In the genomic region with DNA sequence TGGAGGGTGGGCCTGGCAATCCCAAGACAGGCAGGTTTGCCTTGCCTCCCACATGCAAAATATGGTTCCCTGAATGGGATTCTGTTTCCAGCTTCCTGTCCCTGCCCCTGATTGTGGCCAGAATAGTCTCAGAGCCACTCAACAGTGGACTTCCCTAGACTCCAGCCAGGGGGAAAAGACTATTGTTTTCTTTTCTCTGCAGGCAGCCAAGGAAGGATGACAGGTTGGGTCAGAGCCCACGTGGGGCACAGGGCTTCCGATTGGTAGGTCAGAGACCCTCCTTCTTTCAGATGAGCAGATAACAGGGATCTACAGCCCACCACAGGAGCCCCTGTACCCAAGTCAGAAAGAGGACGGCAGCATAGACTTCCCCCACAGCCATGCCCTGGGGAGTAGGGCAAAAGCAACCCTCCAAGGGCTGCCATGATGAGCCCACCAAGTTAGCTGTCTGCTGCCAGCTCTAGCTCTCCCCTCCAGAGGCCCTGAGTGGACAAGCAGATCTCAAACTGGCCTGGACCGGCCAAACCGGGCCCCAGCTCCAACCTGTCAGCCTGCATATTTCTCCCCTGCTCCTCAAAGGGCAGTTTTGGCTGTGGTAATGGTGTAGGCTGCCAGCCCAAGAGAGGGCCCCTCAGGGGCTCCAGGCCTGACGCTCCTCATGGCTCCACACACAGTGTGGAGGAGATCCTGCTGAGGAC, we compare ENCODE assay signal across 11 cellular contexts. TPM values are rescaled to one million over a fixed set of nuclear protein-coding genes. Genes with fewer than 3 reads are reported as not detected.
DNase-seq lines count a peak whose midpoint lies in the region; ATAC-seq, FAIRE-seq and TF ChIP-seq lines count a peak whose summit lies in the region.
"Had no signal": no experiment of that assay in that cellular context is flagged by ENCODE, and none has a peak within 500 bp of the region (broad histone marks: within the 10 kb centered on the region; RNA-seq: fewer than 3 reads in every experiment).

No MANE protein-coding gene starts in this region.

- H3K9me3 ChIP-seq in cardiac muscle cell (ENCODE audit: low read depth): no peaks in the 10 kb centered on the region
- H3K9me3 ChIP-seq in right atrium auricular region: no peaks in the 10 kb centered on the region
- H3K9me3 ChIP-seq in K562 (replicated peaks; ENCODE audit: control insufficient read depth, insufficient read depth, low read depth, low read length): no peaks in the 10 kb centered on the region
- H3K9me3 ChIP-seq in mesodermal cell (ENCODE audit: control insufficient read depth, low read length): no peaks in the 10 kb centered on the region

- H2AFZ ChIP-seq in K562 (ENCODE audit: low read depth, low read length): peak overlapping the region; percentile 74

- no peaks in the 10 kb centered on the region for H3K79me2 ChIP-seq in K562 (ENCODE audit: control insufficient read depth, insufficient read depth, low read length)

- no peaks in the 10 kb centered on the region for H4K20me1 ChIP-seq in K562 (replicated peaks; ENCODE audit: control insufficient read depth, insufficient read depth, low read length)

- H3K4me1 ChIP-seq in cardiac muscle cell (ENCODE audit: low read depth) (peaks cover 5% of the 10 kb centered on the region), right atrium auricular region (peaks cover 0 to 62% of the 10 kb centered on the region in 2 donors), K562 (replicated peaks in 1 of 2; ENCODE audit: control insufficient read depth in 2 of 2, insufficient read depth in 2 of 2, low read length in 2 of 2) (peaks cover 27 to 52% of the 10 kb centered on the region in 2 experiments), mesodermal cell (ENCODE audit: control insufficient read depth, insufficient read depth, low read length, poor library complexity, severe bottlenecking) (peaks cover 23% of the 10 kb centered on the region), urinary bladder (ENCODE audit: insufficient read depth) (no peaks in the 10 kb centered on the region)

- no peak for FAIRE-seq in K562 (lab: Jason Lieb, UNC)
- no peak for FAIRE-seq in RCC 7860 (lab: Jason Lieb, UNC)
- FAIRE-seq: keratinocyte, small intestine had no signal

- peak overlapping the region in 1 of 2 experiments; percentile 84; a peak in 3 of 4 replicates for H3K9ac ChIP-seq in K562 (ENCODE audit: insufficient read depth in 1 of 2, low read depth in 2 of 2, low read length in 2 of 2)

- ATAC-seq in K562 (no peak), GM21786 (IDR thresholded peaks at IDR 0.05; ENCODE audit: unreplicated experiment) (no peak)

- intact Hi-C loops in K562 (cut with micrococcal nuclease): no loop called here

- H3K27me3 ChIP-seq in cardiac muscle cell (no peaks in the 10 kb centered on the region), right atrium auricular region (no peaks in the 10 kb centered on the region), K562 (ENCODE audit: control insufficient read depth in 2 of 2, insufficient read depth in 2 of 2, low read length in 2 of 2) (no peaks in the 10 kb centered on the region)

- 44% methylated on average over 5 of the region's 6 CpGs for WGBS in K562 (ENCODE audit: insufficient coverage, low coverage, missing lambda C conversion rate)
- WGBS in mesodermal cell (ENCODE audit: insufficient coverage in 2 of 2), 2 experiments: 62 to 74% methylated on average over 3 to 4 of the region's 6 CpGs
- 56% methylated on average over 6 of the region's 6 CpGs for WGBS in urinary bladder

- no peak for TF ChIP-seq EP300 in K562 (IDR thresholded peaks at IDR 0.05; ENCODE audit: low read length)

- no peaks in the 10 kb centered on the region for H3K9me1 ChIP-seq in K562 (ENCODE audit: control insufficient read depth, insufficient read depth, low read length)

- in situ Hi-C loops in K562 (cut with MboI): no loop called here

- peak overlapping the region; percentile 59 for H3K4me2 ChIP-seq in K562 (ENCODE audit: insufficient read depth, low read length)

- peak overlapping the region; percentile 57 for H3K27ac ChIP-seq in cardiac muscle cell
- H3K27ac ChIP-seq in right atrium auricular region: peak overlapping the region in 1 of 2 donors; percentile 41
- H3K27ac ChIP-seq in K562 (ENCODE audit: extremely low read depth, low read depth, low read length): no peak overlapping the region
- peak overlapping the region; percentile 36 for H3K27ac ChIP-seq in mesodermal cell (ENCODE audit: low read depth, low read length, severe bottlenecking)
- peak overlapping the region; percentile 79 for H3K27ac ChIP-seq in urinary bladder (ENCODE audit: low read depth)

- H3K4me3 ChIP-seq in cardiac muscle cell (no peak overlapping the region), right atrium auricular region (no peak overlapping the region), K562 (no peak overlapping the region), mesodermal cell (ENCODE audit: extremely low read depth, insufficient read depth, low read length, poor library complexity, severe bottlenecking) (no peak overlapping the region), urinary bladder (ENCODE audit: low read depth, low read length) (no peak overlapping the region)

- no peak for TF ChIP-seq POLR2A in K562 (conservative IDR thresholded peaks at IDR 0.05)

- DNase-seq in cardiac muscle cell (ENCODE audit: low read depth in 1 of 2, low spot score in 1 of 2) (no peak), right atrium auricular region (ENCODE audit: low spot score) (no peak), K562 (ENCODE audit: extremely low read depth in 1 of 4, low spot score in 3 of 4) (no peak), NCI-H2081 (lab: John Stamatoyannopoulos, UW) (no peak), RCC 7860 (ENCODE audit: low spot score) (no peak)
- DNase-seq: NCI-H1092 had no signal

- no TSS peak for BruUV-seq in K562 (replicated peaks; lab: Mats Ljungman, UMichigan)

- no peak for TF ChIP-seq RAD21 in K562 (CRISPR knock-in tag; conservative IDR thresholded peaks at IDR 0.05 in 1 of 2, IDR thresholded peaks at IDR 0.05 in 1 of 2)

- TF ChIP-seq CTCF in cardiac muscle cell (IDR thresholded peaks at IDR 0.05; ENCODE audit: low read depth, low read length) (no peak), right atrium auricular region (IDR thresholded peaks at IDR 0.05) (peak in 1 of 2 donors; percentile 14), K562 (IDR thresholded peaks at IDR 0.05 in 2 of 3, conservative IDR thresholded peaks at IDR 0.05 in 1 of 3; ENCODE audit: insufficient read depth in 2 of 3, low read depth in 1 of 3, low read length in 3 of 3) (no peak)

- CTCF ChIA-PET in K562 (lab: Yijun Ruan, JAX; ENCODE audit: low intra/inter-chr PET ratio): interaction anchor here (0.8 kb wide), 1 partner anchor 119 kb away, joined by 3 read pairs; no protein-coding TSS in a partner anchor

- H3K36me3 ChIP-seq in cardiac muscle cell: peaks cover 13% of the 10 kb centered on the region
- H3K36me3 ChIP-seq in right atrium auricular region: peaks cover 19% of the 10 kb centered on the region
- peaks cover 11% of the 10 kb centered on the region for H3K36me3 ChIP-seq in K562 (ENCODE audit: control insufficient read depth, insufficient read depth, low read length)
- peaks cover 19% of the 10 kb centered on the region for H3K36me3 ChIP-seq in mesodermal cell (ENCODE audit: control insufficient read depth, insufficient read depth, low read length)
- no peaks in the 10 kb centered on the region for H3K36me3 ChIP-seq in urinary bladder (ENCODE audit: insufficient read depth)

- POLR2A ChIA-PET in K562 (lab: Yijun Ruan, JAX): no interaction called here

RNA-seq across cellular contexts. Expression of a gene that starts 6.3 kb away (rescaled TPM):
- total RNA-seq in cardiac muscle cell: 0.15 TPM in 1 of 2 replicates, not detected in the other
- polyA plus RNA-seq in cardiac muscle cell: 0.51 TPM in 1 of 2 replicates, not detected in the other
- total RNA-seq in right atrium auricular region: not detected
- not detected in 2 replicates for total RNA-seq in K562 (2011; cell fraction: chromatin; rRNA removed; ENCODE audit: low replicate concordance)
- 0.13 TPM in 1 of 2 replicates, not detected in the other for total RNA-seq in K562 (2011; cell fraction: nucleolus; rRNA removed)
- 0.15 TPM in 1 of 2 replicates, not detected in the other for total RNA-seq in K562 (2011; cell fraction: nucleoplasm; rRNA removed)
- not detected in 2 replicates for total RNA-seq in K562 (2014; rRNA removed)
- not detected in 2 replicates for total RNA-seq in K562 (2014; rRNA removed; fragmentation: Illumina TruSeq; extraction: Trizol)
- not detected in 2 replicates for total RNA-seq in K562 (2015; rRNA removed; fragmentation: Illumina TruSeq; extraction: Trizol)
- not detected in 2 replicates for total RNA-seq in K562 (2021)
- not detected in 2 replicates for polyA plus RNA-seq in K562 (2011; rRNA removed)
- polyA plus RNA-seq in K562 (2011; cell fraction: cytosol; rRNA removed): not detected in 2 replicates
- polyA plus RNA-seq in K562 (2011; cell fraction: nucleus; rRNA removed): 0.10 TPM in 1 of 2 replicates, not detected in the other
- 0.01 and 0.21 TPM in 2 replicates for polyA plus RNA-seq in K562 (2012)
- not detected in 2 replicates for polyA plus RNA-seq in K562 (2014; fragmentation: Illumina TruSeq; extraction: Trizol)
- polyA plus RNA-seq in K562 (2014; fragmentation: Nextera tagmentation; extraction: Ambion mirVana): not detected
- not detected in 2 replicates for polyA plus RNA-seq in K562 (2014; rRNA removed)
- polyA minus RNA-seq in K562 (2011; rRNA and poly(A)+ RNA removed): not detected in 2 replicates
- polyA minus RNA-seq in K562 (2011; cell fraction: cytosol; rRNA and poly(A)+ RNA removed): not detected in 2 replicates
- polyA minus RNA-seq in K562 (2011; cell fraction: nucleus; rRNA and poly(A)+ RNA removed): not detected in 2 replicates
- 0.15 TPM for polyA plus RNA-seq in mesodermal cell (2013, experiment 1 of 2)
- not detected for polyA plus RNA-seq in mesodermal cell (2013, experiment 2 of 2)
- total RNA-seq in urinary bladder: 0.11 TPM
- 0.33 TPM for polyA plus RNA-seq in urinary bladder
- polyA plus RNA-seq: keratinocyte had no signal

RNA-seq across cellular contexts. Expression of a gene that starts 19.9 kb away (rescaled TPM):
- total RNA-seq in cardiac muscle cell: 53.0 and 70.5 TPM in 2 replicates
- polyA plus RNA-seq in cardiac muscle cell: 42.3 and 43.6 TPM in 2 replicates
- total RNA-seq in right atrium auricular region: 10 to 100 TPM; 54.4 to 58.6 TPM
- 4.4 and 12.4 TPM in 2 replicates for total RNA-seq in K562 (2011; cell fraction: chromatin; rRNA removed; ENCODE audit: low replicate concordance)
- 15.1 and 18.7 TPM in 2 replicates for total RNA-seq in K562 (2011; cell fraction: nucleolus; rRNA removed)
- total RNA-seq in K562 (2011; cell fraction: nucleoplasm; rRNA removed): 6.9 and 10.0 TPM in 2 replicates
- 49.1 and 56.9 TPM in 2 replicates for total RNA-seq in K562 (2014; rRNA removed)
- total RNA-seq in K562 (2014; rRNA removed; fragmentation: Illumina TruSeq; extraction: Trizol): 9.6 and 11.4 TPM in 2 replicates
- total RNA-seq in K562 (2015; rRNA removed; fragmentation: Illumina TruSeq; extraction: Trizol): 26.8 and 27.0 TPM in 2 replicates
- total RNA-seq in K562 (2021): 49.1 and 53.6 TPM in 2 replicates
- 35.7 and 47.1 TPM in 2 replicates for polyA plus RNA-seq in K562 (2011; rRNA removed)
- 68.9 and 112 TPM in 2 replicates for polyA plus RNA-seq in K562 (2011; cell fraction: cytosol; rRNA removed)
- polyA plus RNA-seq in K562 (2011; cell fraction: nucleus; rRNA removed): 30.0 and 32.4 TPM in 2 replicates
- polyA plus RNA-seq in K562 (2012): 38.0 and 90.9 TPM in 2 replicates
- polyA plus RNA-seq in K562 (2014; fragmentation: Illumina TruSeq; extraction: Trizol): 29.7 and 43.9 TPM in 2 replicates
- 1 to 10 TPM in 1 of 2 experiments, under 1 TPM in 1; 0.11 to 1.7 TPM for polyA plus RNA-seq in K562 (2014; fragmentation: Nextera tagmentation; extraction: Ambion mirVana)
- 59.4 and 61.9 TPM in 2 replicates for polyA plus RNA-seq in K562 (2014; rRNA removed)
- 21.1 and 22.8 TPM in 2 replicates for polyA minus RNA-seq in K562 (2011; rRNA and poly(A)+ RNA removed)
- polyA minus RNA-seq in K562 (2011; cell fraction: cytosol; rRNA and poly(A)+ RNA removed): 37.2 and 37.3 TPM in 2 replicates
- 6.6 and 9.1 TPM in 2 replicates for polyA minus RNA-seq in K562 (2011; cell fraction: nucleus; rRNA and poly(A)+ RNA removed)
- polyA plus RNA-seq in mesodermal cell (2013, experiment 1 of 2): 75.3 TPM
- 61.3 TPM for polyA plus RNA-seq in mesodermal cell (2013, experiment 2 of 2)
- total RNA-seq in urinary bladder: 36.7 TPM
- 75.3 TPM for polyA plus RNA-seq in urinary bladder

RNA-seq across cellular contexts. Expression of a gene that starts 21.1 kb away (rescaled TPM):
- total RNA-seq in cardiac muscle cell: 68.7 and 80.2 TPM in 2 replicates
- 76.5 and 88.7 TPM in 2 replicates for polyA plus RNA-seq in cardiac muscle cell
- total RNA-seq in right atrium auricular region: 100 to 1,000 TPM in 1 of 2 donors, 10 to 100 TPM in 1; 69.7 to 103 TPM
- 14.5 and 27.2 TPM in 2 replicates for total RNA-seq in K562 (2011; cell fraction: chromatin; rRNA removed; ENCODE audit: low replicate concordance)
- total RNA-seq in K562 (2011; cell fraction: nucleolus; rRNA removed): 14.3 and 26.5 TPM in 2 replicates
- 13.9 and 14.0 TPM in 2 replicates for total RNA-seq in K562 (2011; cell fraction: nucleoplasm; rRNA removed)
- 21.8 and 27.3 TPM in 2 replicates for total RNA-seq in K562 (2014; rRNA removed)
- total RNA-seq in K562 (2014; rRNA removed; fragmentation: Illumina TruSeq; extraction: Trizol): 22.7 and 23.8 TPM in 2 replicates
- total RNA-seq in K562 (2015; rRNA removed; fragmentation: Illumina TruSeq; extraction: Trizol): 34.5 and 36.8 TPM in 2 replicates
- 24.3 and 27.6 TPM in 2 replicates for total RNA-seq in K562 (2021)
- polyA plus RNA-seq in K562 (2011; rRNA removed): 30.4 and 34.4 TPM in 2 replicates
- 35.6 and 59.5 TPM in 2 replicates for polyA plus RNA-seq in K562 (2011; cell fraction: cytosol; rRNA removed)
- polyA plus RNA-seq in K562 (2011; cell fraction: nucleus; rRNA removed): 26.6 and 46.7 TPM in 2 replicates
- 28.0 and 35.8 TPM in 2 replicates for polyA plus RNA-seq in K562 (2012)
- 39.2 and 41.6 TPM in 2 replicates for polyA plus RNA-seq in K562 (2014; fragmentation: Illumina TruSeq; extraction: Trizol)
- 10 to 100 TPM; 37.8 to 49.5 TPM for polyA plus RNA-seq in K562 (2014; fragmentation: Nextera tagmentation; extraction: Ambion mirVana)
- 21.4 and 24.4 TPM in 2 replicates for polyA plus RNA-seq in K562 (2014; rRNA removed)
- 21.4 and 27.1 TPM in 2 replicates for polyA minus RNA-seq in K562 (2011; rRNA and poly(A)+ RNA removed)
- 20.3 and 25.5 TPM in 2 replicates for polyA minus RNA-seq in K562 (2011; cell fraction: cytosol; rRNA and poly(A)+ RNA removed)
- polyA minus RNA-seq in K562 (2011; cell fraction: nucleus; rRNA and poly(A)+ RNA removed): 9.0 and 9.6 TPM in 2 replicates
- 62.2 TPM for polyA plus RNA-seq in mesodermal cell (2013, experiment 1 of 2)
- polyA plus RNA-seq in mesodermal cell (2013, experiment 2 of 2): 53.6 TPM
- total RNA-seq in urinary bladder: 24.1 TPM
- 56.7 TPM for polyA plus RNA-seq in urinary bladder

RNA-seq across cellular contexts. Expression of a gene that starts 26.5 kb away (rescaled TPM):
- total RNA-seq in cardiac muscle cell: 4.8 and 13.1 TPM in 2 replicates
- 10.7 and 16.1 TPM in 2 replicates for polyA plus RNA-seq in cardiac muscle cell
- 1 to 10 TPM; 5.7 to 8.1 TPM for total RNA-seq in right atrium auricular region
- total RNA-seq in K562 (2011; cell fraction: chromatin; rRNA removed; ENCODE audit: low replicate concordance): 11.6 and 26.7 TPM in 2 replicates
- 12.4 and 21.7 TPM in 2 replicates for total RNA-seq in K562 (2011; cell fraction: nucleolus; rRNA removed)
- total RNA-seq in K562 (2011; cell fraction: nucleoplasm; rRNA removed): 15.0 and 16.4 TPM in 2 replicates
- 4.4 and 4.5 TPM in 2 replicates for total RNA-seq in K562 (2014; rRNA removed)
- 3.3 TPM in 2 replicates for total RNA-seq in K562 (2014; rRNA removed; fragmentation: Illumina TruSeq; extraction: Trizol)
- total RNA-seq in K562 (2015; rRNA removed; fragmentation: Illumina TruSeq; extraction: Trizol): 2.0 and 2.8 TPM in 2 replicates
- total RNA-seq in K562 (2021): 5.0 and 7.0 TPM in 2 replicates
- polyA plus RNA-seq in K562 (2011; rRNA removed): 9.2 and 9.9 TPM in 2 replicates
- 9.0 and 11.2 TPM in 2 replicates for polyA plus RNA-seq in K562 (2011; cell fraction: cytosol; rRNA removed)
- polyA plus RNA-seq in K562 (2011; cell fraction: nucleus; rRNA removed): 37.5 and 44.1 TPM in 2 replicates
- polyA plus RNA-seq in K562 (2012): 5.9 and 21.1 TPM in 2 replicates
- polyA plus RNA-seq in K562 (2014; fragmentation: Illumina TruSeq; extraction: Trizol): 6.5 and 6.6 TPM in 2 replicates
- polyA plus RNA-seq in K562 (2014; fragmentation: Nextera tagmentation; extraction: Ambion mirVana): 1 to 10 TPM; 1.4 to 1.5 TPM
- 4.6 and 6.9 TPM in 2 replicates for polyA plus RNA-seq in K562 (2014; rRNA removed)
- 4.8 and 5.7 TPM in 2 replicates for polyA minus RNA-seq in K562 (2011; rRNA and poly(A)+ RNA removed)
- 2.2 and 2.7 TPM in 2 replicates for polyA minus RNA-seq in K562 (2011; cell fraction: cytosol; rRNA and poly(A)+ RNA removed)
- polyA minus RNA-seq in K562 (2011; cell fraction: nucleus; rRNA and poly(A)+ RNA removed): 6.2 and 7.9 TPM in 2 replicates
- 8.4 TPM for polyA plus RNA-seq in mesodermal cell (2013, experiment 1 of 2)
- 7.7 TPM for polyA plus RNA-seq in mesodermal cell (2013, experiment 2 of 2)
- total RNA-seq in urinary bladder: 12.3 TPM
- polyA plus RNA-seq in urinary bladder: 27.1 TPM

RNA-seq across cellular contexts. Expression of a gene that starts 59.3 kb away (rescaled TPM):
- total RNA-seq in cardiac muscle cell (30.7 and 36.6 TPM in 2 replicates), right atrium auricular region (10 to 100 TPM; 43.2 to 43.8 TPM), K562 (2014; rRNA removed) (22.0 and 29.6 TPM in 2 replicates), K562 (2014; rRNA removed; fragmentation: Illumina TruSeq; extraction: Trizol) (37.1 and 41.0 TPM in 2 replicates), K562 (2015; rRNA removed; fragmentation: Illumina TruSeq; extraction: Trizol) (36.1 and 39.0 TPM in 2 replicates), K562 (2021) (44.4 and 45.9 TPM in 2 replicates), urinary bladder (70.2 TPM)
- polyA plus RNA-seq in cardiac muscle cell (35.4 and 49.0 TPM in 2 replicates), K562 (2011; rRNA removed) (38.0 and 62.9 TPM in 2 replicates), K562 (2014; fragmentation: Illumina TruSeq; extraction: Trizol) (45.3 and 46.2 TPM in 2 replicates), K562 (2014; fragmentation: Nextera tagmentation; extraction: Ambion mirVana) (1 to 10 TPM; 6.4 to 8.0 TPM), K562 (2014; rRNA removed) (30.6 and 37.7 TPM in 2 replicates), urinary bladder (73.7 TPM)
- total RNA-seq in K562 (2011; cell fraction: chromatin; rRNA removed; ENCODE audit: low replicate concordance): 32.1 and 34.4 TPM in 2 replicates
- 18.3 and 21.8 TPM in 2 replicates for total RNA-seq in K562 (2011; cell fraction: nucleolus; rRNA removed)
- 32.9 and 48.2 TPM in 2 replicates for total RNA-seq in K562 (2011; cell fraction: nucleoplasm; rRNA removed)
- polyA plus RNA-seq in K562 (2011; cell fraction: cytosol; rRNA removed): 25.3 and 36.3 TPM in 2 replicates
- polyA plus RNA-seq in K562 (2011; cell fraction: nucleus; rRNA removed): 9.0 and 10.3 TPM in 2 replicates
- polyA plus RNA-seq in K562 (2012): 26.5 and 47.8 TPM in 2 replicates
- polyA minus RNA-seq in K562 (2011; rRNA and poly(A)+ RNA removed): 59.8 and 79.3 TPM in 2 replicates
- 28.9 and 31.4 TPM in 2 replicates for polyA minus RNA-seq in K562 (2011; cell fraction: cytosol; rRNA and poly(A)+ RNA removed)
- polyA minus RNA-seq in K562 (2011; cell fraction: nucleus; rRNA and poly(A)+ RNA removed): 9.8 and 14.4 TPM in 2 replicates
- polyA plus RNA-seq in mesodermal cell (2013, experiment 1 of 2): 68.1 TPM
- polyA plus RNA-seq in mesodermal cell (2013, experiment 2 of 2): 62.5 TPM
